ENCODE assay signal across 1 cellular context in genomic region chr19:48965033-48965805, GRCh38.
TF ChIP-seq lines count a peak whose summit lies in the region.

FTL (plus strand) TSS chr19:48965309; CDS start chr19:48965508, 199 bp downstream.

TF ChIP-seq in H1, 55 proteins besides CTCF, POLR2A, EP300 and RAD21:
- TF ChIP-seq RBBP5 (IDR thresholded peaks at IDR 0.05; ENCODE audit: borderline replicate concordance, low read depth, low read length) (no peak), NRF1 (IDR thresholded peaks at IDR 0.05; ENCODE audit: low read depth, low read length) (no peak), HDAC6 (IDR thresholded peaks at IDR 0.05; ENCODE audit: low read depth, low read length) (no peak), RXRA (IDR thresholded peaks at IDR 0.05; ENCODE audit: insufficient read depth, low read depth, low read length) (no peak), SP2 (IDR thresholded peaks at IDR 0.05; ENCODE audit: low read length) (0 out of 2 replicates have a peak, but pooled peaks have one; percentile 20), EZH2 (IDR thresholded peaks at IDR 0.05; ENCODE audit: low read depth, low read length, severe bottlenecking) (no peak), ATF3 (IDR thresholded peaks at IDR 0.05; ENCODE audit: insufficient read depth, low read depth, low read length) (no peak), RFX5 (IDR thresholded peaks at IDR 0.05; ENCODE audit: borderline replicate concordance, low read depth, low read length) (no peak), TCF12 (IDR thresholded peaks at IDR 0.05; ENCODE audit: low read depth, low read length) (no peak), JUND (IDR thresholded peaks at IDR 0.05; ENCODE audit: low read length) (no peak), FOSL1 (IDR thresholded peaks at IDR 0.05; ENCODE audit: insufficient read depth, low read depth, low read length) (no peak), CREB1 (IDR thresholded peaks at IDR 0.05) (no peak), SIX5 (IDR thresholded peaks at IDR 0.05; ENCODE audit: low read depth, low read length) (no peak), TEAD4 (IDR thresholded peaks at IDR 0.05; ENCODE audit: low read depth, low read length) (no peak), TBP (IDR thresholded peaks at IDR 0.05; ENCODE audit: low read depth, low read length) (peak; percentile 96), SP1 (IDR thresholded peaks at IDR 0.05; ENCODE audit: low read depth, low read length) (peak; percentile 66), HDAC2 (IDR thresholded peaks at IDR 0.05; ENCODE audit: borderline replicate concordance in 1 of 2, low read depth in 2 of 2, low read length in 2 of 2) (no peak; a peak in 1 of 4 replicates), TAF1 (IDR thresholded peaks at IDR 0.05; ENCODE audit: low read depth, low read length) (peak; percentile 98), CTBP2 (IDR thresholded peaks at IDR 0.05; ENCODE audit: borderline replicate concordance, insufficient read depth, insufficient read length, low read length) (no peak), KDM4A (IDR thresholded peaks at IDR 0.05; ENCODE audit: low read depth, low read length, severe bottlenecking) (no peak), CBX5 (IDR thresholded peaks at IDR 0.05; ENCODE audit: low read depth, low read length) (no peak), SRF (IDR thresholded peaks at IDR 0.05; ENCODE audit: low read depth, low read length) (no peak), JUN (IDR thresholded peaks at IDR 0.05; ENCODE audit: low read depth, low read length) (no peak), MAX (IDR thresholded peaks at IDR 0.05) (peak; percentile 22; the same call in 1 of the 2 replicates), CHD7 (IDR thresholded peaks at IDR 0.05; ENCODE audit: insufficient replicate concordance, low read length) (no peak), USF2 (IDR thresholded peaks at IDR 0.05; ENCODE audit: low read length) (no peak), CEBPB (IDR thresholded peaks at IDR 0.05; ENCODE audit: low read depth, low read length) (no peak), ASH2L (IDR thresholded peaks at IDR 0.05; ENCODE audit: low read length) (peak; percentile 28), KDM5A (IDR thresholded peaks at IDR 0.05; ENCODE audit: low read length) (no peak), NANOG (IDR thresholded peaks at IDR 0.05; ENCODE audit: insufficient read depth, low read depth, low read length, poor library complexity, severe bottlenecking) (no peak), CHD1 (IDR thresholded peaks at IDR 0.05; ENCODE audit: low read depth, low read length) (no peak), KDM1A (IDR thresholded peaks at IDR 0.05; ENCODE audit: borderline replicate concordance, low read length) (no peak), BACH1 (IDR thresholded peaks at IDR 0.05; ENCODE audit: low read length) (no peak), RNF2 (IDR thresholded peaks at IDR 0.05; ENCODE audit: borderline replicate concordance, low read depth, low read length, missing control alignments, poor library complexity, severe bottlenecking) (no peak), GABPA (IDR thresholded peaks at IDR 0.05; ENCODE audit: borderline replicate concordance, insufficient read depth, low read length) (no peak), BCL11A (IDR thresholded peaks at IDR 0.05; ENCODE audit: low read depth in 2 of 2, low read length in 2 of 2) (no peak), SUZ12 (IDR thresholded peaks at IDR 0.05; ENCODE audit: low read length) (no peak), MAFK (IDR thresholded peaks at IDR 0.05; ENCODE audit: low read depth, low read length) (no peak), YY1 (IDR thresholded peaks at IDR 0.05; ENCODE audit: low read depth, low read length) (no peak), GTF2F1 (IDR thresholded peaks at IDR 0.05; ENCODE audit: borderline replicate concordance, low read depth, low read length) (peak; percentile 37; the same call in 1 of the 2 replicates), POLR2AphosphoS5 (IDR thresholded peaks at IDR 0.05; ENCODE audit: low read depth, low read length) (peak; percentile 99), ATF2 (IDR thresholded peaks at IDR 0.05; ENCODE audit: low read length) (no peak), SIN3A (conservative IDR thresholded peaks at IDR 0.05 in 1 of 2, IDR thresholded peaks at IDR 0.05 in 1 of 2; ENCODE audit: low read depth in 1 of 2, low read length in 2 of 2) (peak; percentile 45 to 86; a peak in 2 of 4 replicates), CBX8 (IDR thresholded peaks at IDR 0.05; ENCODE audit: borderline replicate concordance, low read depth, low read length) (no peak), BRCA1 (IDR thresholded peaks at IDR 0.05; ENCODE audit: low read depth, low read length) (no peak), E2F6 (IDR thresholded peaks at IDR 0.05) (0 out of 2 replicates have a peak, but pooled peaks have one; percentile 8), TAF7 (optimal IDR thresholded peaks at IDR 0.05; ENCODE audit: borderline replicate concordance, low read depth, low read length) (no peak), POU5F1 (IDR thresholded peaks at IDR 0.05; ENCODE audit: low read depth, low read length) (no peak), CHD2 (IDR thresholded peaks at IDR 0.05; ENCODE audit: low read length) (no peak), PHF8 (conservative IDR thresholded peaks at IDR 0.05; ENCODE audit: low read depth, low read length) (peak; percentile 66), ZNF274 (IDR thresholded peaks at IDR 0.05; ENCODE audit: borderline replicate concordance, extremely low read depth, low read length) (no peak), SP4 (IDR thresholded peaks at IDR 0.05; ENCODE audit: low read length) (peak; percentile 65; the same call in 1 of the 2 replicates), SIRT6 (IDR thresholded peaks at IDR 0.05; ENCODE audit: low read length) (no peak), EGR1 (IDR thresholded peaks at IDR 0.05; ENCODE audit: borderline replicate concordance, low read depth, low read length) (no peak), SAP30 (IDR thresholded peaks at IDR 0.05; ENCODE audit: insufficient read depth, insufficient replicate concordance, low read length) (peak; percentile 79)
TF ChIP-seq in H1: peak in this region for 13.
